ENCODE assay signal across 11 cellular contexts in genomic region chr11:2265854-2266585, GRCh38. TPM values are rescaled to one million over a fixed set of nuclear protein-coding genes. Genes with fewer than 3 reads are reported as not detected.
A peak's percentile ranks its signal among the peaks of the same experiment; 100 is the strongest.
DNase-seq lines count a peak whose midpoint lies in the region; ATAC-seq, FAIRE-seq and TF ChIP-seq lines count a peak whose summit lies in the region.
"Had no signal": no experiment of that assay in that cellular context is flagged by ENCODE, and none has a peak within 500 bp of the region (broad histone marks: within the 10 kb centered on the region; RNA-seq: fewer than 3 reads in every experiment).

No MANE protein-coding gene starts in this region.

- no peaks in the 10 kb centered on the region for H3K36me3 ChIP-seq in DND-41 (ENCODE audit: insufficient read depth, low read length)
- no peaks in the 10 kb centered on the region for H3K36me3 ChIP-seq in MM.1S (replicated peaks; ENCODE audit: insufficient read depth, low read length)
- no peaks in the 10 kb centered on the region for H3K36me3 ChIP-seq in prostate gland
- H3K36me3 ChIP-seq in kidney (ENCODE audit: control insufficient read depth in 1 of 2, insufficient read depth in 2 of 2, low read length in 2 of 2), result no peaks in the 10 kb centered on the region

- no peaks in the 10 kb centered on the region for H4K20me1 ChIP-seq in DND-41 (ENCODE audit: insufficient read depth, low read length)
- H4K20me1 ChIP-seq in MM.1S (ENCODE audit: insufficient read depth, low read length), result no peaks in the 10 kb centered on the region

- peak overlapping the region; percentile 49 for H2AFZ ChIP-seq in DND-41 (ENCODE audit: low read depth, low read length)
- 0 out of 2 replicates have a peak overlapping the region, but pooled peaks have one; percentile 15 for H2AFZ ChIP-seq in MM.1S (ENCODE audit: low read length)

- no peak for TF ChIP-seq CTCF in DND-41 (IDR thresholded peaks at IDR 0.05; ENCODE audit: borderline replicate concordance, extremely low read depth, low read length, poor library complexity, severe bottlenecking)
- no peak for TF ChIP-seq CTCF in MM.1S (IDR thresholded peaks at IDR 0.05; ENCODE audit: low read length)
- no peak for TF ChIP-seq CTCF in coronary artery (IDR thresholded peaks at IDR 0.05)
- TF ChIP-seq CTCF in prostate gland (IDR thresholded peaks at IDR 0.05), result no peak
- TF ChIP-seq CTCF in kidney (IDR thresholded peaks at IDR 0.05; ENCODE audit: borderline replicate concordance, extremely low read depth, insufficient read depth), result no peak

- peak overlapping the region; percentile 96 for H3K27ac ChIP-seq in DND-41 (ENCODE audit: low read length)
- H3K27ac ChIP-seq in MM.1S (ENCODE audit: low read length), result no peak overlapping the region
- H3K27ac ChIP-seq in coronary artery, result peak overlapping the region in 1 of 2 donors; percentile 72
- no peak overlapping the region for H3K27ac ChIP-seq in prostate gland
- no peak overlapping the region for H3K27ac ChIP-seq in kidney (ENCODE audit: low read depth in 2 of 2, low read length in 2 of 2)

- H3K4me1 ChIP-seq in DND-41 (ENCODE audit: insufficient read depth, low read length), result peaks cover 73% of the 10 kb centered on the region
- peaks cover 7% of the 10 kb centered on the region; the same call in 1 of the 2 replicates for H3K4me1 ChIP-seq in MM.1S (ENCODE audit: low read length)
- H3K4me1 ChIP-seq in prostate gland (replicated peaks), result peaks cover 9% of the 10 kb centered on the region
- H3K4me1 ChIP-seq in kidney (ENCODE audit: control insufficient read depth in 1 of 2, insufficient read depth in 1 of 2, low read depth in 1 of 2, low read length in 2 of 2), result peaks cover 0 to 7% of the 10 kb centered on the region in 2 donors

- ATAC-seq in DND-41 (ENCODE audit: insufficient read depth, low read depth) (peak; percentile 53), GM18861 (IDR thresholded peaks at IDR 0.05; ENCODE audit: unreplicated experiment) (no peak)

- peak overlapping the region; percentile 54 for H3K4me2 ChIP-seq in DND-41 (ENCODE audit: insufficient read depth, low read length)
- H3K4me2 ChIP-seq in MM.1S (ENCODE audit: low read depth, low read length), result peak overlapping the region; percentile 64

- TF ChIP-seq POLR2A in prostate gland (IDR thresholded peaks at IDR 0.05), result no peak

- H3K79me2 ChIP-seq in DND-41 (ENCODE audit: insufficient read depth, low read length) (no peaks in the 10 kb centered on the region), MM.1S (ENCODE audit: low read length) (no peaks in the 10 kb centered on the region)

- no peak for FAIRE-seq in kidney (lab: Jason Lieb, UNC)

- H3K27me3 ChIP-seq in DND-41 (ENCODE audit: insufficient read depth, low read length, poor library complexity) (no peaks in the 10 kb centered on the region), MM.1S (replicated peaks; ENCODE audit: insufficient read depth, low read length) (peaks cover 65% of the 10 kb centered on the region), prostate gland (replicated peaks; ENCODE audit: insufficient read depth) (no peaks in the 10 kb centered on the region)

- DNase-seq in DND-41 (peak; percentile 86), MM.1S (no peak), coronary artery (ENCODE audit: low spot score) (peak; percentile 64), prostate gland (ENCODE audit: low spot score) (peak; percentile 3), NCI-H524 (lab: John Stamatoyannopoulos, UW) (no peak), kidney (no peak)
- DNase-seq: erythroblast, Right ventricle myocardium superior had no signal

- peaks cover 5% of the 10 kb centered on the region; the same call in 1 of the 2 replicates for H3F3A ChIP-seq in MM.1S (ENCODE audit: insufficient read depth, low read length)

- intact Hi-C loops in prostate gland (cut with DNase I), result no loop called here
- intact Hi-C loops in kidney (cut with DNase I), result no loop called here

- H3K9me2 ChIP-seq in MM.1S (replicated peaks; ENCODE audit: insufficient read depth, low read length), result no peaks in the 10 kb centered on the region

- H3K9me3 ChIP-seq in DND-41 (ENCODE audit: insufficient read depth, low read length, severe bottlenecking), result no peaks in the 10 kb centered on the region
- H3K9me3 ChIP-seq in MM.1S (replicated peaks; ENCODE audit: insufficient read depth, low read length), result no peaks in the 10 kb centered on the region
- no peaks in the 10 kb centered on the region for H3K9me3 ChIP-seq in prostate gland
- no peaks in the 10 kb centered on the region for H3K9me3 ChIP-seq in kidney (ENCODE audit: control insufficient read depth in 1 of 2, low read length in 2 of 2)

- WGBS in prostate gland, result 82% methylated on average over 24 of the region's 24 CpGs

- H3K9ac ChIP-seq in DND-41 (ENCODE audit: low read depth, low read length) (peak overlapping the region; percentile 74), MM.1S (ENCODE audit: low read length) (no peak overlapping the region), kidney (ENCODE audit: low read length in 2 of 2) (no peak overlapping the region)

- H3K4me3 ChIP-seq in DND-41 (ENCODE audit: low read depth in 1 of 2, low read length in 2 of 2) (peak overlapping the region in 1 of 2 experiments; percentile 38; a peak in 2 of 4 replicates), MM.1S (ENCODE audit: low read length) (peak overlapping the region; percentile 27), coronary artery (no peak overlapping the region), prostate gland (no peak overlapping the region), kidney (ENCODE audit: low read length in 2 of 2) (no peak overlapping the region)

RNA-seq across cellular contexts. Expression of gene ASCL2, which starts 4.4 kb away (rescaled TPM):
- 1 to 10 TPM; 3.9 to 7.9 TPM for total RNA-seq in prostate gland
- 5.0 TPM for total RNA-seq in kidney
- polyA plus RNA-seq in kidney (ENCODE audit: insufficient read depth, low read depth, low replicate concordance), result 1.2 TPM
- total RNA-seq: Daoy, HT1080 had no signal

RNA-seq across cellular contexts. Expression of gene C11orf21, which starts 35.7 kb away (rescaled TPM):
- total RNA-seq in prostate gland, result under 1 TPM in 1 of 2 donors, not detected in 1; 0.85 TPM
- total RNA-seq in kidney, result 4.9 TPM
- 0.17 TPM for polyA plus RNA-seq in kidney (ENCODE audit: insufficient read depth, low read depth, low replicate concordance)

RNA-seq across cellular contexts. Expression of gene TSPAN32, which starts 35.8 kb away (rescaled TPM):
- not detected for total RNA-seq in prostate gland
- total RNA-seq in kidney, result 6.1 TPM
- polyA plus RNA-seq in kidney (ENCODE audit: insufficient read depth, low read depth, low replicate concordance), result 0.75 TPM
- total RNA-seq: Daoy had no signal

Comparison
In these comparisons a context has a peak if more than half of its experiments do, and no peak if none do; other contexts are left out.
1. DNase-seq: peak in DND-41 (single experiment), coronary artery (single experiment) and prostate gland (single experiment); none in MM.1S (single experiment), NCI-H524 (0 of 2) and kidney (single experiment).